ENCODE assay signal across 15 cellular contexts in genomic region chr16:57871457-57871856, GRCh38.
DNase-seq lines count a peak whose midpoint lies in the region; ATAC-seq, FAIRE-seq and TF ChIP-seq lines count a peak whose summit lies in the region.
"Had no signal": no experiment of that assay in that cellular context is flagged by ENCODE, and none has a peak within 500 bp of the region (broad histone marks: within the 10 kb centered on the region; RNA-seq: fewer than 3 reads in every experiment).

No MANE protein-coding gene starts in this region.

- 86% methylated on average over 1 of the region's 1 CpG for WGBS in HepG2 (ENCODE audit: low lambda C conversion rate)

- no peaks in the 10 kb centered on the region for H3K9me3 ChIP-seq in breast epithelium
- H3K9me3 ChIP-seq in SJSA1 (replicated peaks) = no peaks in the 10 kb centered on the region
- no peaks in the 10 kb centered on the region for H3K9me3 ChIP-seq in HepG2 (ENCODE audit: low read length)
- H3K9me3 ChIP-seq: vagina had no signal

- CTCF ChIA-PET in MCF 10A (lab: Yijun Ruan, JAX) (interaction anchor here (0.7 to 0.8 kb wide), 2 partner anchors 9 to 115 kb away, joined by 3 to 4 read pairs; no protein-coding TSS in a partner anchor), HepG2 (lab: Yijun Ruan, JAX; ENCODE audit: low intra/inter-chr PET ratio, low total read pairs) (no interaction called here)

- H3K9me3 Mint-ChIP-seq in MCF 10A (ENCODE audit: unreplicated experiment) = no peaks in the 10 kb centered on the region

- H3K36me3 Mint-ChIP-seq in MCF 10A (ENCODE audit: insufficient read depth, unreplicated experiment) = no peaks in the 10 kb centered on the region

- no peaks in the 10 kb centered on the region for H3K27me3 Mint-ChIP-seq in MCF 10A (ENCODE audit: insufficient read depth, unreplicated experiment)

- H3K79me2 ChIP-seq in HepG2 (ENCODE audit: insufficient read depth, low read length) = no peaks in the 10 kb centered on the region

- no peak for TF ChIP-seq CTCF in MCF 10A (IDR thresholded peaks at IDR 0.05; ENCODE audit: unreplicated experiment)
- no peak for TF ChIP-seq CTCF in breast epithelium (IDR thresholded peaks at IDR 0.05)
- TF ChIP-seq CTCF in HepG2 (CRISPR knock-in tag; IDR thresholded peaks at IDR 0.05) = no peak

- ATAC-seq in HepG2 = no peak
- no peak for ATAC-seq in HG03432 (IDR thresholded peaks at IDR 0.05; ENCODE audit: unreplicated experiment)

- no peaks in the 10 kb centered on the region for H4K20me1 ChIP-seq in HepG2 (ENCODE audit: insufficient read depth, low read length)

- TF ChIP-seq EP300 in HepG2 (IDR thresholded peaks at IDR 0.05; ENCODE audit: low read depth in 2 of 2, low read length in 2 of 2) = no peak
- TF ChIP-seq EP300 in HepG2 (CRISPR knock-in tag; IDR thresholded peaks at IDR 0.05; ENCODE audit: borderline replicate concordance) = no peak

- DNase-seq in MCF 10A (ENCODE audit: unreplicated experiment) (peak; percentile 52), breast epithelium (ENCODE audit: low spot score in 2 of 2) (no peak), SJSA1 (ENCODE audit: low read depth in 1 of 2, low spot score in 2 of 2) (peak in 1 of 2 experiments; percentile 88), fibroblast of peridontal ligament (ENCODE audit: extremely low read depth) (peak; percentile 69), urothelium cell line (ENCODE audit: low spot score) (peak; percentile 43), HepG2 (ENCODE audit: low spot score) (no peak), NCI-H1105 treated with DMSO at 0.1 percent for 48 hours (lab: John Stamatoyannopoulos, UW) (no peak)
- DNase-seq: AML-193, DMS79 treated with DMSO at 0.1 percent for 48 hours, NCI-H2227 treated with DMSO at 0.1 percent for 48 hours, Right ventricle myocardium superior had no signal

- no peaks in the 10 kb centered on the region for H3K27me3 ChIP-seq in breast epithelium
- no peaks in the 10 kb centered on the region for H3K27me3 ChIP-seq in SJSA1 (replicated peaks)
- 0 out of 5 replicates have a peak, but pooled peaks cover 0 to 4% of the 10 kb centered on the region in 2 experiments for H3K27me3 ChIP-seq in HepG2 (ENCODE audit: control insufficient read depth in 1 of 2, insufficient read depth in 2 of 2, low read length in 2 of 2)
- H3K27me3 ChIP-seq: vagina had no signal

- H3K4me3 ChIP-seq in breast epithelium (no peak overlapping the region), SJSA1 (no peak overlapping the region), HepG2 (replicated peaks in 1 of 3; ENCODE audit: insufficient read depth in 1 of 3, low read depth in 2 of 3, low read length in 3 of 3) (no peak overlapping the region)
- H3K4me3 ChIP-seq: vagina had no signal

- in situ Hi-C loops in HepG2 (cut with HindIII; ENCODE audit: extremely low pct_ligation_motif_present, low pct_unique_long_range_greater_than_20kb) = no loop called here

- H3K4me1 ChIP-seq in breast epithelium (no peaks in the 10 kb centered on the region), SJSA1 (replicated peaks) (peaks cover 28% of the 10 kb centered on the region), HepG2 (ENCODE audit: insufficient read depth, low read length) (peaks cover 24% of the 10 kb centered on the region)
- H3K4me1 ChIP-seq: vagina had no signal

- intact Hi-C loops in MCF 10A (cut with micrococcal nuclease) (no loop called here), breast epithelium (cut with DNase I; ENCODE audit: low total_unique reads) (loop anchor here (10.0 kb wide), 1 partner anchor 753 kb away; the partner anchor contains the start of gene CNOT1), HepG2 (cut with micrococcal nuclease; ENCODE audit: unreplicated experiment) (no loop called here)

- FAIRE-seq in urothelium cell line (lab: Jason Lieb, UNC) = no peak
- FAIRE-seq in HepG2 (lab: Jason Lieb, UNC) = no peak
- FAIRE-seq: GM18507, TTC549 had no signal

- no peak overlapping the region for H3K4me2 ChIP-seq in HepG2 (ENCODE audit: low read depth, low read length)

- no peak overlapping the region for H3K27ac ChIP-seq in breast epithelium
- peak overlapping the region; percentile 85 for H3K27ac ChIP-seq in SJSA1
- H3K27ac ChIP-seq in HepG2 (ENCODE audit: extremely low read length, insufficient read depth, low read length) = no peak overlapping the region
- H3K27ac ChIP-seq: vagina had no signal

- no peak for TF ChIP-seq RAD21 in HepG2 (CRISPR knock-in tag; IDR thresholded peaks at IDR 0.05)

- H3K27ac Mint-ChIP-seq in MCF 10A (ENCODE audit: low read depth, unreplicated experiment) = peak overlapping the region; percentile 70

- POLR2A ChIA-PET in MCF 10A (lab: Yijun Ruan, JAX) = interaction anchor here (0.6 kb wide), 1 partner anchor 12 kb away, joined by 6 read pairs; no protein-coding TSS in a partner anchor
- POLR2A ChIA-PET in HepG2 (lab: Yijun Ruan, JAX) = interaction anchor here (2.6 kb wide), 1 partner anchor 21 kb away, joined by 13 read pairs; no protein-coding TSS in a partner anchor

- H3K4me1 Mint-ChIP-seq in MCF 10A (ENCODE audit: insufficient read depth, unreplicated experiment) = peaks cover 18% of the 10 kb centered on the region

- TF ChIP-seq POLR2A in breast epithelium (IDR thresholded peaks at IDR 0.05) (no peak), HepG2 (IDR thresholded peaks at IDR 0.05; ENCODE audit: insufficient read depth in 1 of 2, low read depth in 2 of 2, low read length in 2 of 2) (no peak)

- BruUV-seq in MCF 10A (replicated peaks; lab: Mats Ljungman, UMichigan) = no TSS peak
- BruUV-seq in HepG2 (replicated peaks; lab: Mats Ljungman, UMichigan) = no TSS peak

- H2AFZ ChIP-seq in HepG2 (ENCODE audit: low read length) = no peak overlapping the region

- H3K36me3 ChIP-seq in breast epithelium = no peaks in the 10 kb centered on the region
- no peaks in the 10 kb centered on the region for H3K36me3 ChIP-seq in SJSA1
- no peaks in the 10 kb centered on the region for H3K36me3 ChIP-seq in HepG2 (replicated peaks in 1 of 2; ENCODE audit: control insufficient read depth in 1 of 2, insufficient read depth in 2 of 2, low read length in 2 of 2)
- H3K36me3 ChIP-seq: vagina had no signal

- no peak overlapping the region for H3K4me3 Mint-ChIP-seq in MCF 10A (ENCODE audit: unreplicated experiment)

- no peak overlapping the region for H3K9ac ChIP-seq in HepG2 (ENCODE audit: insufficient read depth, low read depth, low read length)

TF ChIP-seq in HepG2, 621 proteins besides CTCF, POLR2A, EP300 and RAD21:
- TF ChIP-seq BCL6 (CRISPR knock-in tag; IDR thresholded peaks at IDR 0.05) (no peak), RBM39 (IDR thresholded peaks at IDR 0.05; ENCODE audit: low read depth, low read length, poor library complexity, severe bottlenecking) (no peak), BRD4 (CRISPR knock-in tag; IDR thresholded peaks at IDR 0.05) (no peak)
TF ChIP-seq in HepG2: peak in this region for 0.

Comparison
In these comparisons a context has a peak if more than half of its experiments do, and no peak if none do; other contexts are left out.
1. DNase-seq: peak in MCF 10A (single experiment), fibroblast of peridontal ligament (single experiment) and urothelium cell line (single experiment); none in breast epithelium (0 of 2), HepG2 (single experiment) and NCI-H1105 treated with DMSO at 0.1 percent for 48 hours (single experiment).